Comparison of ENCODE assay signal across 1 cellular context in the genomic region with DNA sequence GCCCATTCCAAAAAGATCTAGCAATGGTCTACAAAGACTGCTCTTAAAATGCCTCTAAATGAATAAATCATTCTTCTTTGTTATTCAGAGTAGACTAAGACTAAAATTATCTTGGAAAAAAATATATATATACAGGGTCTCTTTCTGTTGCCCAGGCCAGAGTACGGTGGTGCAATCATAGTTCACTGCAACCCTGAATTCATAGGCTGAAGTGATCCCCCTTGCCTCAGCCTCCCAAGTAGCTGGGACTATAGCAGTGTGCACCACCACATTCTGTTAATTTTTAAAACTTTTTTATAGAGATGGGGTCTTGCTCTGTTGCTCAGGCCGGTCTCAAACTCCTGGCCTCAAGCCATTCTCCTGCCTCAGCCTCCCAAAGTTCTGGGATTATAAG.
TF ChIP-seq lines count a peak whose summit lies in the region.

No MANE protein-coding gene starts in this region.

TF ChIP-seq in GM23338, 12 proteins besides CTCF, POLR2A, EP300 and RAD21 (continued from another document):
- TF ChIP-seq ZNF462 (CRISPR knock-in tag; IDR thresholded peaks at IDR 0.05) = no peak
- no peak for TF ChIP-seq EZH2 (IDR thresholded peaks at IDR 0.05; ENCODE audit: low read depth, unreplicated experiment)
- TF ChIP-seq POLR2AphosphoS5 (IDR thresholded peaks at IDR 0.05; ENCODE audit: low read depth) = no peak
- no peak for TF ChIP-seq STAT1 (IDR thresholded peaks at IDR 0.05; ENCODE audit: unreplicated experiment)
- TF ChIP-seq ZNF114 (CRISPR knock-in tag; IDR thresholded peaks at IDR 0.05) = no peak
- no peak for TF ChIP-seq ETS1 (IDR thresholded peaks at IDR 0.05)
- TF ChIP-seq NANOG (IDR thresholded peaks at IDR 0.05; ENCODE audit: borderline replicate concordance) = no peak
- no peak for TF ChIP-seq REST (IDR thresholded peaks at IDR 0.05; ENCODE audit: unreplicated experiment)
TF ChIP-seq in GM23338: peak in this region for 0.
